ENCODE assay signal across 18 cellular contexts in the genomic region with DNA sequence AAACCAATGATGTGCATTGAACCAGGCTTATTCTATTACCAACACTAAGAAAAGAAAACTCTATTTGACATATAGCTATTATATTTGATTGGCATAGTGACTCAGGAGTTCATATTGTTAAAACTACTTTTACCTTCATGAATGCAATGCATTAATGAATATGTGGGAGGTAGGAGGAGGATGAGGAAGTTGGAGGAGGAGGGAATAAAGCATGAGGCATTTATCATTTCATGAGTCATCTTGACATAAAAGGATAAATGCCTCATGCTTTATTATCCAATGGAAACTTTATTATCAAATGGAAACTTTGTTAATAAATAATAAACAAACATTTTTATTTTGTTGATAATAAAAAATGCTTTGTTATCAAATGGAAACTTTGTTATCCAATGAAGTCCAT.
DNase-seq lines count a peak whose midpoint lies in the region; ATAC-seq, FAIRE-seq and TF ChIP-seq lines count a peak whose summit lies in the region.
"Had no signal": no experiment of that assay in that cellular context is flagged by ENCODE, and none has a peak within 500 bp of the region (broad histone marks: within the 10 kb centered on the region; RNA-seq: fewer than 3 reads in every experiment).

No MANE protein-coding gene starts in this region.

- H3K9ac ChIP-seq in mammary epithelial cell (ENCODE audit: insufficient read depth, low read length) (no peak overlapping the region), kidney (ENCODE audit: low read length in 2 of 2) (no peak overlapping the region)

- H3K27ac ChIP-seq in mammary epithelial cell (ENCODE audit: insufficient read depth, low read depth, low read length) (no peak overlapping the region), kidney (ENCODE audit: low read depth in 2 of 2, low read length in 2 of 2) (no peak overlapping the region), adrenal gland (no peak overlapping the region), heart left ventricle (no peak overlapping the region)
- H3K27ac ChIP-seq: ascending aorta, esophagus squamous epithelium, left lung, thoracic aorta had no signal

- H3K9me3 Mint-ChIP-seq in activated T-cell treated with anti-CD3 and anti-CD28 coated beads, Interleukin-2, amount 50 U/mL, for 72 hours, result peaks cover 0 to 4% of the 10 kb centered on the region in 2 donors

- no peak overlapping the region for H3K4me2 ChIP-seq in mammary epithelial cell (ENCODE audit: insufficient read depth, low read depth, low read length)

- FAIRE-seq in kidney (lab: Jason Lieb, UNC), result peak; percentile 51

- BruUV-seq in mammary epithelial cell (replicated peaks; lab: Mats Ljungman, UMichigan), result no TSS peak

- no peak overlapping the region for H3K27ac Mint-ChIP-seq in activated T-cell treated with anti-CD3 and anti-CD28 coated beads, Interleukin-2, amount 50 U/mL, for 72 hours

- no peak for TF ChIP-seq POLR2A in adrenal gland (IDR thresholded peaks at IDR 0.05)
- no peak for TF ChIP-seq POLR2A in heart left ventricle (IDR thresholded peaks at IDR 0.05)

- H3K4me3 ChIP-seq in mammary epithelial cell (replicated peaks in 1 of 3; ENCODE audit: insufficient read depth in 1 of 3, low read depth in 2 of 3, low read length in 3 of 3) (no peak overlapping the region), kidney (ENCODE audit: low read length in 2 of 2) (no peak overlapping the region), adrenal gland (no peak overlapping the region), heart left ventricle (no peak overlapping the region)
- H3K4me3 ChIP-seq: ascending aorta, esophagus squamous epithelium, left lung, thoracic aorta had no signal

- H3K4me1 ChIP-seq in mammary epithelial cell (ENCODE audit: insufficient read depth, low read length) (no peaks in the 10 kb centered on the region), kidney (ENCODE audit: control insufficient read depth in 1 of 2, insufficient read depth in 1 of 2, low read depth in 1 of 2, low read length in 2 of 2) (no peaks in the 10 kb centered on the region), adrenal gland (replicated peaks in 1 of 2) (no peaks in the 10 kb centered on the region), heart left ventricle (no peaks in the 10 kb centered on the region)
- H3K4me1 ChIP-seq: ascending aorta, esophagus squamous epithelium, left lung had no signal

- no peak overlapping the region for H3K4me3 Mint-ChIP-seq in activated T-cell treated with anti-CD3 and anti-CD28 coated beads, Interleukin-2, amount 50 U/mL, for 72 hours

- dilution Hi-C loops in mammary epithelial cell (cut with HindIII; ENCODE audit: low sequenced_read_pairs), result no loop called here

- H3K27me3 ChIP-seq in mammary epithelial cell (ENCODE audit: insufficient read depth, low read length) (no peaks in the 10 kb centered on the region), adrenal gland (no peaks in the 10 kb centered on the region), heart left ventricle (no peaks in the 10 kb centered on the region)
- H3K27me3 ChIP-seq: ascending aorta, esophagus squamous epithelium, left lung had no signal

- no peaks in the 10 kb centered on the region for H3K9me3 ChIP-seq in mammary epithelial cell (replicated peaks; ENCODE audit: insufficient read depth, low read length)
- H3K9me3 ChIP-seq in kidney (ENCODE audit: control insufficient read depth in 1 of 2, low read length in 2 of 2), result peaks cover 0 to 2% of the 10 kb centered on the region in 2 donors
- H3K9me3 ChIP-seq in adrenal gland (replicated peaks in 1 of 3), result no peaks in the 10 kb centered on the region
- peaks cover 0 to 12% (median 0%) of the 10 kb centered on the region in 12 donors for H3K9me3 ChIP-seq in heart left ventricle
- H3K9me3 ChIP-seq: ascending aorta, left lung, thoracic aorta had no signal

- ATAC-seq in heart left ventricle, result no peak
- ATAC-seq in activated T-cell treated with anti-CD3 and anti-CD28 coated beads, Interleukin-2, amount 50 U/mL, for 72 hours (replicated peaks in 1 of 2), result no peak
- ATAC-seq: left lung had no signal

- H4K20me1 ChIP-seq in mammary epithelial cell (ENCODE audit: insufficient read depth, low read length), result no peaks in the 10 kb centered on the region

- no peak overlapping the region for H2AFZ ChIP-seq in mammary epithelial cell (ENCODE audit: low read depth, low read length)

- peak; percentile 16 for DNase-seq in EL
- DNase-seq in M059J (ENCODE audit: low read depth), result peak; percentile 57
- DNase-seq in mammary epithelial cell, result peak; percentile 72
- no peak for DNase-seq in kidney
- no peak for DNase-seq in adrenal gland
- DNase-seq in heart left ventricle, result no peak
- no peak for DNase-seq in NCI-H2107 treated with DMSO at 0.1 percent for 48 hours (lab: John Stamatoyannopoulos, UW; ENCODE audit: unreplicated experiment)
- DNase-seq in activated T-cell treated with anti-CD3 and anti-CD28 coated beads, Interleukin-2, amount 50 U/mL, for 72 hours, result no peak
- DNase-seq: activated CD4-positive, alpha-beta T cell treated with anti-CD3 and anti-CD28 coated beads for 4 hours; activated naive CD4-positive, alpha-beta T cell; esophagus squamous epithelium; hippocampal formation; left lung; NCI-H1436; NCI-H345; T-helper 9 cell had no signal

- H3K4me1 Mint-ChIP-seq in activated T-cell treated with anti-CD3 and anti-CD28 coated beads, Interleukin-2, amount 50 U/mL, for 72 hours (ENCODE audit: low read depth), result no peaks in the 10 kb centered on the region

- no peaks in the 10 kb centered on the region for H3K36me3 Mint-ChIP-seq in activated T-cell treated with anti-CD3 and anti-CD28 coated beads, Interleukin-2, amount 50 U/mL, for 72 hours (ENCODE audit: insufficient read depth in 2 of 2)

- CTCF ChIA-PET in mammary epithelial cell (lab: Charles Lee; ENCODE audit: low non-redundant PET), result no interaction called here

- TF ChIP-seq CTCF in mammary epithelial cell (conservative IDR thresholded peaks at IDR 0.05 in 1 of 2, IDR thresholded peaks at IDR 0.05 in 1 of 2; ENCODE audit: extremely low read depth in 1 of 2, insufficient read depth in 1 of 2, low read depth in 1 of 2, low read length in 2 of 2) (no peak), kidney (IDR thresholded peaks at IDR 0.05; ENCODE audit: borderline replicate concordance, extremely low read depth, insufficient read depth) (no peak), adrenal gland (IDR thresholded peaks at IDR 0.05) (no peak), heart left ventricle (IDR thresholded peaks at IDR 0.05) (no peak)

- no peaks in the 10 kb centered on the region for H3K27me3 Mint-ChIP-seq in activated T-cell treated with anti-CD3 and anti-CD28 coated beads, Interleukin-2, amount 50 U/mL, for 72 hours (ENCODE audit: low read depth)

- H3K36me3 ChIP-seq in mammary epithelial cell (ENCODE audit: insufficient read depth, low read length) (no peaks in the 10 kb centered on the region), kidney (ENCODE audit: control insufficient read depth in 1 of 2, insufficient read depth in 2 of 2, low read length in 2 of 2) (no peaks in the 10 kb centered on the region), adrenal gland (replicated peaks in 1 of 2) (no peaks in the 10 kb centered on the region), heart left ventricle (no peaks in the 10 kb centered on the region)
- H3K36me3 ChIP-seq: ascending aorta, esophagus squamous epithelium, left lung, thoracic aorta had no signal

- intact Hi-C loops in mammary epithelial cell (cut with micrococcal nuclease), result no loop called here
- intact Hi-C loops in kidney (cut with DNase I), result no loop called here
- intact Hi-C loops in adrenal gland (cut with DNase I), result no loop called here
- intact Hi-C loops in heart left ventricle (cut with DNase I), result no loop called here

- no peaks in the 10 kb centered on the region for H3K79me2 ChIP-seq in mammary epithelial cell (ENCODE audit: insufficient read depth, low read length)

- in situ Hi-C loops in mammary epithelial cell (cut with MboI; ENCODE audit: low sequenced_read_pairs in 2 of 2), result no loop called here

Comparison
In these comparisons a context has a peak if more than half of its experiments do, and no peak if none do; other contexts are left out.
1. DNase-seq: peak in EL (single experiment), M059J (single experiment) and mammary epithelial cell (single experiment); none in kidney (single experiment), adrenal gland (0 of 7), heart left ventricle (0 of 5), NCI-H2107 treated with DMSO at 0.1 percent for 48 hours (single experiment) and activated T-cell treated with anti-CD3 and anti-CD28 coated beads, Interleukin-2, amount 50 U/mL, for 72 hours (0 of 2).